26 cellular contexts compared by ENCODE assay signal in genomic region chr12:79650440-79650839, GRCh38.
"Had no signal": no experiment of that assay in that cellular context is flagged by ENCODE, and none has a peak within 500 bp of the region (broad histone marks: within the 10 kb centered on the region; RNA-seq: fewer than 3 reads in every experiment).

No MANE protein-coding gene starts in this region.

- H3K4me1 ChIP-seq: heart right ventricle, left lung, lower lobe of right lung, psoas muscle, spleen, upper lobe of left lung had no signal

- H3K36me3 ChIP-seq: heart right ventricle, left lung, lower lobe of right lung, right atrium auricular region, spleen, suprapubic skin, thoracic aorta, tibial artery, upper lobe of left lung, vagina had no signal

- H3K4me3 ChIP-seq: heart right ventricle, hepatocyte, left lung, lower lobe of right lung, psoas muscle, right atrium auricular region, skin epidermis, spleen, suprapubic skin, thoracic aorta, tibial artery, upper lobe of left lung, vagina had no signal

- H3K4me1 Mint-ChIP-seq: neural crest cell; stimulated activated effector memory CD8-positive, alpha-beta T cell treated with anti-CD3 and anti-CD28 coated beads, Interleukin-12 subunit alpha, Interleukin-12 subunit beta, amount 100 ng/mL, for 72 hours had no signal

- H3K9ac ChIP-seq: parathyroid adenoma had no signal

- H3K36me3 Mint-ChIP-seq: naive thymus-derived CD4-positive, alpha-beta T cell; natural killer cell treated with Interleukin-12 subunit alpha and Interleukin-12 subunit beta and Interleukin-15 and Interleukin-18, amount 100 ng/mL, for 72 hours; stimulated activated effector memory CD8-positive, alpha-beta T cell treated with anti-CD3 and anti-CD28 coated beads, Interleukin-12 subunit alpha, Interleukin-12 subunit beta, amount 100 ng/mL, for 72 hours had no signal

- H3K27ac Mint-ChIP-seq: naive thymus-derived CD4-positive, alpha-beta T cell; natural killer cell treated with Interleukin-12 subunit alpha and Interleukin-12 subunit beta and Interleukin-15 and Interleukin-18, amount 100 ng/mL, for 72 hours; stimulated activated effector memory CD8-positive, alpha-beta T cell treated with anti-CD3 and anti-CD28 coated beads, Interleukin-12 subunit alpha, Interleukin-12 subunit beta, amount 100 ng/mL, for 72 hours; stimulated activated naive CD8-positive, alpha-beta T cell treated with anti-CD3 and anti-CD28 coated beads, Interleukin-15, Interleukin-2, amounts not matched to agents 100 ng/mL and 50 ng/mL, for 24 hours had no signal

- DNase-seq: heart right ventricle; islet precursor cell; left lung; lower lobe of right lung; mammary epithelial cell; mesenchymal stem cell; naive thymus-derived CD4-positive, alpha-beta T cell; nucleus accumbens; psoas muscle; spleen; stimulated activated CD4-positive, alpha-beta T cell treated with anti-CD3 and anti-CD28 coated beads, Interleukin-4, amount 100 ng/mL, for 24 hours; stimulated activated naive CD4-positive, alpha-beta T cell; tibial artery; upper lobe of left lung had no signal

- H3K27ac ChIP-seq: heart right ventricle, hepatocyte, left lung, lower lobe of right lung, parathyroid adenoma, psoas muscle, right atrium auricular region, skin epidermis, spleen, suprapubic skin, thoracic aorta, tibial artery, upper lobe of left lung, vagina had no signal

- H3K9me3 Mint-ChIP-seq: naive thymus-derived CD4-positive, alpha-beta T cell; natural killer cell treated with Interleukin-12 subunit alpha and Interleukin-12 subunit beta and Interleukin-15 and Interleukin-18, amount 100 ng/mL, for 72 hours; stimulated activated effector memory CD8-positive, alpha-beta T cell treated with anti-CD3 and anti-CD28 coated beads, Interleukin-12 subunit alpha, Interleukin-12 subunit beta, amount 100 ng/mL, for 72 hours; stimulated activated naive CD8-positive, alpha-beta T cell treated with anti-CD3 and anti-CD28 coated beads, Interleukin-15, Interleukin-2, amounts not matched to agents 100 ng/mL and 50 ng/mL, for 24 hours had no signal

- H3K9me3 ChIP-seq: left lung, lower lobe of right lung, psoas muscle, right atrium auricular region, spleen, suprapubic skin, thoracic aorta, tibial artery, upper lobe of left lung, vagina had no signal

- H3K27me3 Mint-ChIP-seq: natural killer cell treated with Interleukin-12 subunit alpha and Interleukin-12 subunit beta and Interleukin-15 and Interleukin-18, amount 100 ng/mL, for 72 hours; stimulated activated naive CD8-positive, alpha-beta T cell treated with anti-CD3 and anti-CD28 coated beads, Interleukin-15, Interleukin-2, amounts not matched to agents 100 ng/mL and 50 ng/mL, for 24 hours had no signal

- ATAC-seq: heart right ventricle; left lung; lower lobe of right lung; naive thymus-derived CD4-positive, alpha-beta T cell; natural killer cell treated with Interleukin-12 subunit alpha and Interleukin-12 subunit beta and Interleukin-15 and Interleukin-18, amount 100 ng/mL, for 72 hours; psoas muscle; sciatic nerve; stimulated activated effector memory CD8-positive, alpha-beta T cell treated with anti-CD3 and anti-CD28 coated beads, Interleukin-12 subunit alpha, Interleukin-12 subunit beta, amount 100 ng/mL, for 72 hours had no signal

- H3K4me3 Mint-ChIP-seq: naive thymus-derived CD4-positive, alpha-beta T cell; natural killer cell treated with Interleukin-12 subunit alpha and Interleukin-12 subunit beta and Interleukin-15 and Interleukin-18, amount 100 ng/mL, for 72 hours; neural crest cell; stimulated activated effector memory CD8-positive, alpha-beta T cell treated with anti-CD3 and anti-CD28 coated beads, Interleukin-12 subunit alpha, Interleukin-12 subunit beta, amount 100 ng/mL, for 72 hours; stimulated activated naive CD8-positive, alpha-beta T cell treated with anti-CD3 and anti-CD28 coated beads, Interleukin-15, Interleukin-2, amounts not matched to agents 100 ng/mL and 50 ng/mL, for 24 hours had no signal

- H3K27me3 ChIP-seq: heart right ventricle, hepatocyte, left lung, right atrium auricular region, spleen, suprapubic skin, tibial artery, upper lobe of left lung, vagina had no signal
